2 cellular contexts compared by ENCODE assay signal in the genomic region with DNA sequence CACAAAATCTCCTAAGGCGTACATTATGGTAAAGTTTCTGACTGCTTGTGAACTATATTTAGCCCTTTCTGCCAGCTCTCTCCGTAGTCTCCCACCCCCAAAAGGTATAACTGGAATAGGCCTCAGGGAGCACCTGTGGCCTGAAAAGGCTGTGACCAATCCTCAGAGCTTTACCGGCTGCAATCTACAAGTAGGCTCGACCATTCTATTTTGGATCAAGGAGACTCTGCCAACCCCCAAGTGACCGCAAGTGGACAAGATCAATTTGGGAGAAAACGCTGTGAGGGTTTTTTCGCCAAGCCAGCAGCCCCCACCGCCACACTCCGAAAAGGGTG.
TF ChIP-seq lines count a peak whose summit lies in the region.

No MANE protein-coding gene starts in this region.

TF ChIP-seq in GM12878, 131 proteins besides CTCF, POLR2A, EP300 and RAD21:
- TF ChIP-seq ETV6 (conservative IDR thresholded peaks at IDR 0.05 in 1 of 2, IDR thresholded peaks at IDR 0.05 in 1 of 2; ENCODE audit: borderline replicate concordance in 1 of 2, low read depth in 1 of 2) (no peak), NR2C1 (IDR thresholded peaks at IDR 0.05) (0 out of 2 replicates have a peak, but pooled peaks have one; percentile 2), MEF2B (IDR thresholded peaks at IDR 0.05; ENCODE audit: partially characterized antibody, poor library complexity, severe bottlenecking) (peak; percentile 11), RUNX3 (IDR thresholded peaks at IDR 0.05; ENCODE audit: low read length) (peak; percentile 42; the same call in 1 of the 2 replicates)

TF ChIP-seq in HepG2, 621 proteins besides CTCF, POLR2A, EP300 and RAD21:
- no peak for TF ChIP-seq ETV6 (CRISPR knock-in tag; conservative IDR thresholded peaks at IDR 0.05)
- TF ChIP-seq ZBTB7B (CRISPR knock-in tag; IDR thresholded peaks at IDR 0.05) = peak; percentile 6; the same call in 1 of the 2 replicates
- TF ChIP-seq ZNF264 (CRISPR knock-in tag; IDR thresholded peaks at IDR 0.05) = no peak
- 0 out of 2 replicates have a peak, but pooled peaks have one; percentile 24 for TF ChIP-seq NFATC3 (CRISPR knock-in tag; IDR thresholded peaks at IDR 0.05)
TF ChIP-seq in HepG2: peak in this region for 2.
